ENCODE assay signal across 21 cellular contexts in the genomic region with DNA sequence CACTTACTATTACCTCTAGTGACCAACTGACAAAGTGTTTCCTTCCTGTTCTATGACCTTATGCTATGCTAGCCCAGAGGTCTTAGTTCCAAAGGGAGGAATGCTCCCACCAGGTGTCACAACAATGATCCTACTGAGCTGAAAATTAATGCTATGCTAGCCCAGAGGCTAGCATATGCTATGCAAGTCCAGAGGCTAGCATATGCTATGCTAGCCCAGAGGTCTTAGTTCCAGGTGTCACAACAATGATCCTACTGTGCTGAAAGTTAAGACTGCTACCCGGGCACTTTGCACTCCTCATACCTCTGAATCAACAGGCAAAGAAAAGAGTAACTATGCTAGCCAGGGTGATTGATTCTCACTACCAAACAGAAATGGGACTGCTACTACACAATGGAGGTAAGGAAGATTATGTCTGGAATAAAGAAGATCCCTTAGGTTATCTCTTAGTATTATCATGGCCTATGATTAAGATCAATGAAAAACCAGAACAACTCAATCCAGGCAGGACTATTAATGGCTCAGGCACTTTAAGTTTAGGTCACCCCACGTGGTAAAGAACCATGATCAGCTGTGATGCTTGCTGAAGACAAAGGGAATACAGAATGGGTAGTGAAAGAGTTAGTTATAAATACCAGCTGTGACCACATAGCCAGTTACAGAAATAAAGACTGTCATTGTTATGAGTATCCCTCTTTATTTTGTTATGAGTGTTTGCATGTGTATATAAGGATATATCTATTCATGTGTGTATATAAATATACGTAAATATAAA.
"Had no signal": no experiment of that assay in that cellular context is flagged by ENCODE, and none has a peak within 500 bp of the region (broad histone marks: within the 10 kb centered on the region; RNA-seq: fewer than 3 reads in every experiment).

No MANE protein-coding gene starts in this region.

- H3K4me3 ChIP-seq: suprapubic skin, transverse colon, vagina had no signal

- H3K27me3 ChIP-seq: transverse colon, vagina had no signal

- H3K36me3 ChIP-seq: suprapubic skin, transverse colon, vagina had no signal

- ATAC-seq: activated CD4-positive, CD25-positive, alpha-beta regulatory T cell treated with anti-CD3 and anti-CD28 coated beads, Interleukin-2, amount 50 U/mL, for 24 hours; left cardiac atrium; naive thymus-derived CD4-positive, alpha-beta T cell had no signal

- H3K9me3 ChIP-seq: suprapubic skin, transverse colon, vagina had no signal

- H3K4me1 ChIP-seq: suprapubic skin, transverse colon, vagina had no signal

- DNase-seq: activated CD4-positive, alpha-beta memory T cell treated with anti-CD3 and anti-CD28 coated beads, Interleukin-2, amount 10 ng/mL, durations not matched to agents 7 days and 5 days; activated CD4-positive, alpha-beta T cell treated with anti-CD3 and anti-CD28 coated beads, Interleukin-2, amount 10 ng/mL, durations not matched to agents 24 days and 14 days; activated effector memory CD4-positive, alpha-beta T cell treated with anti-CD3 and anti-CD28 coated beads, Interleukin-2, amount 50 U/mL, for 16 hours; activated naive CD4-positive, alpha-beta T cell treated with anti-CD3 and anti-CD28 coated beads, Interleukin-2, amount 10 ng/mL, durations not matched to agents 7 days and 5 days; effector CD4-positive, alpha-beta T cell; left cardiac atrium; mesenchymal stem cell; naive thymus-derived CD4-positive, alpha-beta T cell; occipital lobe; retina; stimulated activated CD4-positive, alpha-beta T cell treated with anti-CD3 and anti-CD28 coated beads, Interleukin-12 subunit alpha, Interleukin-12 subunit beta, amount 100 ng/mL, for 4 hours; stimulated activated CD4-positive, alpha-beta T cell treated with anti-CD3 and anti-CD28 coated beads, Interleukin-4, amount 100 ng/mL, for 4 hours; SW 1271; T-helper 2 cell; transverse colon had no signal

- H3K27ac ChIP-seq: suprapubic skin, transverse colon, vagina, VCaP had no signal

- FAIRE-seq: endometrium, islet of Langerhans had no signal
